Comparison of ENCODE assay signal across 2 cellular contexts in genomic region chr1:18411820-18412641, GRCh38.
TF ChIP-seq lines count a peak whose summit lies in the region.

No MANE protein-coding gene starts in this region.

TF ChIP-seq in K562, 482 proteins besides CTCF, POLR2A, EP300 and RAD21 (continued from another document):
- TF ChIP-seq PTBP1 (IDR thresholded peaks at IDR 0.05; ENCODE audit: low read depth, low read length) (0 out of 2 replicates have a peak, but pooled peaks have one; percentile 49), TRIM28 (IDR thresholded peaks at IDR 0.05) (peak; percentile 90), SPI1 (IDR thresholded peaks at IDR 0.05; ENCODE audit: borderline replicate concordance, low read depth, low read length) (peak; percentile 76), SFPQ (IDR thresholded peaks at IDR 0.05; ENCODE audit: low read depth, low read length) (no peak), TOE1 (IDR thresholded peaks at IDR 0.05; ENCODE audit: borderline replicate concordance) (no peak), TOE1 (CRISPR knock-in tag; IDR thresholded peaks at IDR 0.05; ENCODE audit: borderline replicate concordance, low read depth) (no peak), ZNF280A (IDR thresholded peaks at IDR 0.05; ENCODE audit: low read depth, partially characterized antibody) (peak; percentile 81), ZEB2 (IDR thresholded peaks at IDR 0.05) (peak; percentile 31; the same call in 1 of the 2 replicates), USF2 (CRISPR knock-in tag; IDR thresholded peaks at IDR 0.05) (no peak), ZNF445 (CRISPR knock-in tag; IDR thresholded peaks at IDR 0.05; ENCODE audit: low read depth) (peak; percentile 17; the same call in 1 of the 2 replicates), CBX5 (IDR thresholded peaks at IDR 0.05; ENCODE audit: borderline replicate concordance, low read depth) (peak; percentile 66; the same call in 1 of the 2 replicates), CBX3 (IDR thresholded peaks at IDR 0.05; ENCODE audit: borderline replicate concordance in 1 of 2, low read length in 2 of 2) (peak in 1 of 2 experiments; percentile 90; a peak in 2 of 3 replicates), ZNF23 (CRISPR knock-in tag; IDR thresholded peaks at IDR 0.05) (no peak), TRIM24 (IDR thresholded peaks at IDR 0.05) (peak; percentile 17 to 74; a peak in 3 of 4 replicates), ZNF165 (CRISPR knock-in tag; IDR thresholded peaks at IDR 0.05; ENCODE audit: borderline replicate concordance) (0 out of 2 replicates have a peak, but pooled peaks have one; percentile 13), JUN (IDR thresholded peaks at IDR 0.05; ENCODE audit: borderline replicate concordance, low read depth, low read length) (0 out of 2 replicates have a peak, but pooled peaks have one; percentile 14), JUN (CRISPR knock-in tag; IDR thresholded peaks at IDR 0.05; ENCODE audit: borderline replicate concordance) (no peak)
TF ChIP-seq in K562: peak in this region for 13.

TF ChIP-seq in GM23338, 12 proteins besides CTCF, POLR2A, EP300 and RAD21 (continued from another document):
- TF ChIP-seq ZNF462 (CRISPR knock-in tag; IDR thresholded peaks at IDR 0.05): no peak
